ENCODE assay signal across 8 cellular contexts in genomic region chr16:5033256-5034166, GRCh38.
A peak's percentile ranks its signal among the peaks of the same experiment; 100 is the strongest.
DNase-seq lines count a peak whose midpoint lies in the region; ATAC-seq and TF ChIP-seq lines count a peak whose summit lies in the region.

Gene NAGPA, minus strand, starts transcription at chr16:5033935. Its CDS starts 21 bp downstream, at chr16:5033914.

- DNase-seq in AG10803 (ENCODE audit: low read depth) (peak; percentile 78), NCI-H446 treated with DMSO at 0.1 percent for 48 hours (lab: John Stamatoyannopoulos, UW) (peak; percentile 41)
- peak; percentile 87 for DNase-seq in activated CD4-positive, alpha-beta T cell treated with anti-CD3 and anti-CD28 coated beads for 48 hours
- DNase-seq in stimulated activated CD4-positive, alpha-beta T cell treated with anti-CD3 and anti-CD28 coated beads, Interleukin-1b, Interleukin-23, amount 100 ng/mL, for 1 hour (ENCODE audit: low read depth in 2 of 2): peak; percentile 46 to 68

- no peaks in the 10 kb centered on the region for H3K27me3 ChIP-seq in layer of hippocampus (ENCODE audit: control insufficient read depth, insufficient read depth, low read length)

- peak within 1 kb of the TSS; percentile 86 for H3K4me3 ChIP-seq in AG10803 (ENCODE audit: low read length)

- ATAC-seq in GM19023 (IDR thresholded peaks at IDR 0.05; ENCODE audit: unreplicated experiment) (peak; percentile 88), HG03196 (IDR thresholded peaks at IDR 0.05; ENCODE audit: unreplicated experiment) (peak; percentile 85)

- H3K27ac ChIP-seq in cingulate gyrus (ENCODE audit: low read depth, low read length) (peak within 1 kb of the TSS; percentile 83), layer of hippocampus (ENCODE audit: low read depth, low read length) (peak within 1 kb of the TSS; percentile 68)

- TF ChIP-seq CTCF in AG10803 (conservative IDR thresholded peaks at IDR 0.05; ENCODE audit: low read length): no peak

Comparison
In these comparisons a context has a peak if more than half of its experiments do, and no peak if none do; other contexts are left out.
1. Peak in every context shown above with its lines: DNase-seq, ATAC-seq, H3K4me3 ChIP-seq and H3K27ac ChIP-seq.